Comparison of ENCODE assay signal across 8 cellular contexts in genomic region chr15:77083381-77084160, GRCh38. TPM values are rescaled to one million over a fixed set of nuclear protein-coding genes. Genes with fewer than 3 reads are reported as not detected.
A peak's percentile ranks its signal among the peaks of the same experiment; 100 is the strongest.
DNase-seq lines count a peak whose midpoint lies in the region; ATAC-seq and TF ChIP-seq lines count a peak whose summit lies in the region.

No MANE protein-coding gene starts in this region.

- no peaks in the 10 kb centered on the region for H3K27me3 ChIP-seq in neural progenitor cell
- no peaks in the 10 kb centered on the region for H3K27me3 ChIP-seq in subcutaneous abdominal adipose tissue (ENCODE audit: control insufficient read depth in 5 of 5, insufficient read depth in 4 of 5, low read length in 5 of 5)

- H3K36me3 Mint-ChIP-seq in activated T-helper 2 cell treated with anti-CD3 and anti-CD28 coated beads, Interferon-gamma antibody, Interleukin-2, Interleukin-4, amounts not matched to agents 10 μg/mL and 5 μg/mL and 100 μg/mL, durations not matched to agents 14 hours and 24 hours and 36 hours (ENCODE audit: low read depth), result no peaks in the 10 kb centered on the region
- no peaks in the 10 kb centered on the region for H3K36me3 Mint-ChIP-seq in neural progenitor cell

- H3K9ac ChIP-seq in neural progenitor cell (no peak overlapping the region), subcutaneous abdominal adipose tissue (ENCODE audit: low read length in 5 of 5) (peak overlapping the region in 3 of 5 donors; percentile 19 to 60 (median 45))

- H3K4me3 Mint-ChIP-seq in activated T-helper 2 cell treated with anti-CD3 and anti-CD28 coated beads, Interferon-gamma antibody, Interleukin-2, Interleukin-4, amounts not matched to agents 10 μg/mL and 5 μg/mL and 100 μg/mL, durations not matched to agents 14 hours and 24 hours and 36 hours (ENCODE audit: low read depth), result peak overlapping the region; percentile 33
- peak overlapping the region; percentile 2 for H3K4me3 Mint-ChIP-seq in neural progenitor cell

- peak; percentile 87 for ATAC-seq in GM19023 (IDR thresholded peaks at IDR 0.05; ENCODE audit: unreplicated experiment)
- ATAC-seq in HG03439 (IDR thresholded peaks at IDR 0.05; ENCODE audit: unreplicated experiment), result peak; percentile 62
- ATAC-seq in HG03565 (IDR thresholded peaks at IDR 0.05; ENCODE audit: unreplicated experiment), result no peak

- intact Hi-C loops in activated T-helper 2 cell treated with anti-CD3 and anti-CD28 coated beads, Interferon-gamma antibody, Interleukin-2, Interleukin-4, amounts not matched to agents 10 μg/mL and 5 μg/mL and 100 μg/mL, durations not matched to agents 14 hours and 24 hours and 36 hours (cut with micrococcal nuclease), result no loop called here

- peaks cover 3% of the 10 kb centered on the region for H3K4me1 ChIP-seq in neural progenitor cell
- H3K4me1 ChIP-seq in subcutaneous abdominal adipose tissue (ENCODE audit: control insufficient read depth in 5 of 5, insufficient read depth in 5 of 5, low read length in 5 of 5), result peaks cover 0 to 8% (median 7%) of the 10 kb centered on the region in 5 donors

- no peak for TF ChIP-seq CTCF in neural progenitor cell (IDR thresholded peaks at IDR 0.05)

- H2AFZ ChIP-seq in neural progenitor cell (replicated peaks), result peak overlapping the region; percentile 35

- H3K27ac ChIP-seq in neural progenitor cell (no peak overlapping the region), subcutaneous abdominal adipose tissue (ENCODE audit: low read depth, low read length) (no peak overlapping the region)

- no peaks in the 10 kb centered on the region for H3K27me3 Mint-ChIP-seq in activated T-helper 2 cell treated with anti-CD3 and anti-CD28 coated beads, Interferon-gamma antibody, Interleukin-2, Interleukin-4, amounts not matched to agents 10 μg/mL and 5 μg/mL and 100 μg/mL, durations not matched to agents 14 hours and 24 hours and 36 hours (ENCODE audit: low read depth)
- H3K27me3 Mint-ChIP-seq in neural progenitor cell (ENCODE audit: insufficient read depth, low read depth), result peaks cover 9% of the 10 kb centered on the region

- H3K9me3 Mint-ChIP-seq in activated T-helper 2 cell treated with anti-CD3 and anti-CD28 coated beads, Interferon-gamma antibody, Interleukin-2, Interleukin-4, amounts not matched to agents 10 μg/mL and 5 μg/mL and 100 μg/mL, durations not matched to agents 14 hours and 24 hours and 36 hours, result no peaks in the 10 kb centered on the region
- no peaks in the 10 kb centered on the region for H3K9me3 Mint-ChIP-seq in neural progenitor cell

- H3K36me3 ChIP-seq in neural progenitor cell (no peaks in the 10 kb centered on the region), subcutaneous abdominal adipose tissue (ENCODE audit: control insufficient read depth in 5 of 5, insufficient read depth in 5 of 5, low read length in 5 of 5) (no peaks in the 10 kb centered on the region)

- no peaks in the 10 kb centered on the region for H4K20me1 ChIP-seq in neural progenitor cell (ENCODE audit: low read depth)

- H3K79me2 ChIP-seq in neural progenitor cell (ENCODE audit: low read depth), result no peaks in the 10 kb centered on the region

- H3K4me3 ChIP-seq in neural progenitor cell (peak overlapping the region; percentile 12), subcutaneous abdominal adipose tissue (ENCODE audit: low read depth in 1 of 5, low read length in 5 of 5) (peak overlapping the region; percentile 22 to 57 (median 42))

- no peaks in the 10 kb centered on the region for H3K9me3 ChIP-seq in neural progenitor cell (ENCODE audit: low read depth)
- no peaks in the 10 kb centered on the region for H3K9me3 ChIP-seq in subcutaneous abdominal adipose tissue (ENCODE audit: control insufficient read depth in 5 of 5, low read length in 5 of 5)

- peak overlapping the region; percentile 60 for H3K4me2 ChIP-seq in neural progenitor cell

- no peak overlapping the region for H3K27ac Mint-ChIP-seq in activated T-helper 2 cell treated with anti-CD3 and anti-CD28 coated beads, Interferon-gamma antibody, Interleukin-2, Interleukin-4, amounts not matched to agents 10 μg/mL and 5 μg/mL and 100 μg/mL, durations not matched to agents 14 hours and 24 hours and 36 hours
- no peak overlapping the region for H3K27ac Mint-ChIP-seq in neural progenitor cell

- peak; percentile 69 for DNase-seq in NOMO-1 treated with DMSO at 0.1 percent for 48 hours (lab: John Stamatoyannopoulos, UW; ENCODE audit: unreplicated experiment)
- peak; percentile 32 for DNase-seq in activated T-helper 2 cell treated with anti-CD3 and anti-CD28 coated beads, Interferon-gamma antibody, Interleukin-2, Interleukin-4, amounts not matched to agents 10 μg/mL and 5 μg/mL and 100 μg/mL, durations not matched to agents 14 hours and 24 hours and 36 hours (ENCODE audit: low spot score)
- DNase-seq in foreskin melanocyte, result peak; percentile 45
- peak; percentile 84 for DNase-seq in neural progenitor cell (ENCODE audit: low spot score)

- H3K4me1 Mint-ChIP-seq in activated T-helper 2 cell treated with anti-CD3 and anti-CD28 coated beads, Interferon-gamma antibody, Interleukin-2, Interleukin-4, amounts not matched to agents 10 μg/mL and 5 μg/mL and 100 μg/mL, durations not matched to agents 14 hours and 24 hours and 36 hours (ENCODE audit: low read depth), result peaks cover 19% of the 10 kb centered on the region
- peaks cover 7% of the 10 kb centered on the region for H3K4me1 Mint-ChIP-seq in neural progenitor cell

- H3F3A ChIP-seq in neural progenitor cell (ENCODE audit: low read depth), result peaks cover 9% of the 10 kb centered on the region

RNA-seq across cellular contexts. Expression of gene TSPAN3, which starts 12.7 kb away (rescaled TPM):
- total RNA-seq in activated T-helper 2 cell treated with anti-CD3 and anti-CD28 coated beads, Interferon-gamma antibody, Interleukin-2, Interleukin-4, amounts not matched to agents 10 μg/mL and 5 μg/mL and 100 μg/mL, durations not matched to agents 14 hours and 24 hours and 36 hours, result 37.8 and 40.1 TPM in 2 replicates
- total RNA-seq in neural progenitor cell (ENCODE audit: low replicate concordance), result 331 and 474 TPM in 2 replicates

Comparison
In these comparisons a context has a peak if more than half of its experiments do, and no peak if none do; other contexts are left out.
1. DNase-seq: peak in every context shown above with its lines; median percentile 84 in neural progenitor cell; 69 in NOMO-1 treated with DMSO at 0.1 percent for 48 hours; 45 in foreskin melanocyte; 32 in activated T-helper 2 cell treated with anti-CD3 and anti-CD28 coated beads, Interferon-gamma antibody, Interleukin-2, Interleukin-4, amounts not matched to agents 10 μg/mL and 5 μg/mL and 100 μg/mL, durations not matched to agents 14 hours and 24 hours and 36 hours.